In the genomic region with DNA sequence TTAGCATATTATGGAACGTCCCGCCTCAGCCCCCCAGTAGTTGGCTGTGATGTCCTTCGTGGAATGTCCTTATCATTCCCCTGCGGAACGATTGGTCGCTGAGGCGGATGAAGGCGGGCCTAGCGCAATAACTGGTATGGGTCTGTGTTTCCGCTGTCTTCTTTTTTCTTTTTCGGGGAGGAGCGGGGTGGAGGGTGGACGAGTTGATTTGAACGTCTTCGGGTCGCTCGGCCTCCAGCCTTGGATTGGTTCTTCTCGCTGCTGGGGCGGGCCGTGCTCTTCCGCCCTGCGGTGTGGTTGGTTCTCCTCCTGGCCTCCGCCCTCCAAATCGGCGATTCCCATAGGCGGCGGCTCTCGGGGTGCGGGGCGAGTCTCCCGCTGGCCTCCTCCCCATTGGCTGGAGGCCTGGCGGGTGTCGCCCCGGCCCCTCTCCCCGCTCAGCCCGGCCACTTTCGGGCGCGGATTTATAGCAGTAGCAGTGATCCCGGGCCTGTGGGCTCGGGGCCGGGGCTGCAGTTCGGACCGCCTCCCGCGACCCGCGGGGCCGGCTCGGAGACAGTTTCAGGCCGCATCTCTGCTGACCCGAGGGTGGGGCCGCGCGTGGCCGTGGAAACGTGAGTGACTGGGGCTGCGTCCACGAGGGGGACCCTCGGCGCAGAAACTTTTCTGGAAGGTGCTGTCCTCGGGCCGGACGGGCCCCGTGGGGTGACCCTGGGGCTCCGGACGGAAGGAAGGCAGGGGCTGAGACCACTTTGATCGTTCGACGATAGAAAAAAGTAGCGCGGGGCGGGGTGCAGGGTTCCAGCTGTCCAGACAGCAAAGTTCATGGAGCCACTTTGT, we compare ENCODE assay signal across 8 cellular contexts. TPM values are rescaled to one million over a fixed set of nuclear protein-coding genes. Genes with fewer than 3 reads are reported as not detected.
DNase-seq lines count a peak whose midpoint lies in the region; ATAC-seq and TF ChIP-seq lines count a peak whose summit lies in the region.

No MANE protein-coding gene starts in this region.

- peak; percentile 96 for DNase-seq in GM10248 (ENCODE audit: extremely low spot score)
- peak; percentile 98 for DNase-seq in NCI-H1048 (lab: John Stamatoyannopoulos, UW)
- DNase-seq in SK-N-SH = peak; percentile 96
- DNase-seq in activated naive CD4-positive, alpha-beta T cell treated with anti-CD3 and anti-CD28 coated beads, Interleukin-2, amount 50 U/mL, for 72 hours (ENCODE audit: low spot score in 2 of 2) = peak; percentile 94 to 98
- DNase-seq in globus pallidus (ENCODE audit: low spot score) = peak; percentile 100
- peak; percentile 71 to 100 (median 99) for DNase-seq in nucleus accumbens (lab: John Stamatoyannopoulos, UW)
- DNase-seq in suprapubic skin (ENCODE audit: low spot score in 2 of 2) = peak; percentile 99

- H3K27ac Mint-ChIP-seq in activated naive CD4-positive, alpha-beta T cell treated with anti-CD3 and anti-CD28 coated beads, Interleukin-2, amount 50 U/mL, for 72 hours = peak overlapping the region; percentile 99 to 100

- H2AFZ ChIP-seq in SK-N-SH (ENCODE audit: low read depth) = 0 out of 2 replicates have a peak overlapping the region, but pooled peaks have one; percentile 57

- peak overlapping the region; percentile 92 for H3K4me2 ChIP-seq in SK-N-SH

- H3K79me2 ChIP-seq in SK-N-SH (ENCODE audit: insufficient read depth) = peaks cover 72% of the 10 kb centered on the region

- POLR2A ChIA-PET in GM10248 (lab: Yijun Ruan, JAX) = interaction anchor here (0.5 to 1.7 kb wide), 27 partner anchors 7 to 1306 kb away, joined by 3 to 25 read pairs (median 4); a partner anchor contains a TSS
- POLR2A ChIA-PET in SK-N-SH (lab: Yijun Ruan, JAX) = interaction anchor here (0.6 to 1.4 kb wide), 21 partner anchors 9 to 1638 kb away, joined by 3 to 10 read pairs (median 4); a partner anchor contains a TSS

- ATAC-seq in HG02610 (IDR thresholded peaks at IDR 0.05; ENCODE audit: unreplicated experiment) = peak; percentile 65
- peak; percentile 69 to 76 for ATAC-seq in activated naive CD4-positive, alpha-beta T cell treated with anti-CD3 and anti-CD28 coated beads, Interleukin-2, amount 50 U/mL, for 72 hours

- peak overlapping the region; percentile 100 for H3K9ac ChIP-seq in SK-N-SH

- H3K36me3 ChIP-seq in SK-N-SH (replicated peaks in 1 of 2; ENCODE audit: control insufficient read depth in 1 of 2, insufficient read depth in 2 of 2, low read length in 1 of 2) (peaks cover 10 to 14% of the 10 kb centered on the region in 2 experiments), suprapubic skin (peaks cover 14% of the 10 kb centered on the region)

- peaks cover 19% of the 10 kb centered on the region for H3F3A ChIP-seq in SK-N-SH (replicated peaks; ENCODE audit: insufficient read depth)

- no peak for TF ChIP-seq RAD21 in SK-N-SH (IDR thresholded peaks at IDR 0.05; ENCODE audit: low read length)

- H3K27ac ChIP-seq in SK-N-SH (ENCODE audit: low read depth in 2 of 2, low read length in 1 of 2) (peak overlapping the region; percentile 98 to 100; a peak in 3 of 4 replicates), suprapubic skin (peak overlapping the region; percentile 99)

- TF ChIP-seq CTCF in GM10248 (IDR thresholded peaks at IDR 0.05; ENCODE audit: control extremely low read depth, extremely low read depth, low read depth, missing control alignments) (no peak), SK-N-SH (IDR thresholded peaks at IDR 0.05) (peak; percentile 41), suprapubic skin (IDR thresholded peaks at IDR 0.05) (no peak)

- peaks cover 13 to 19% of the 10 kb centered on the region in 2 donors for H3K36me3 Mint-ChIP-seq in activated naive CD4-positive, alpha-beta T cell treated with anti-CD3 and anti-CD28 coated beads, Interleukin-2, amount 50 U/mL, for 72 hours

- H3K27me3 ChIP-seq in SK-N-SH (ENCODE audit: insufficient read depth) = no peaks in the 10 kb centered on the region
- no peaks in the 10 kb centered on the region for H3K27me3 ChIP-seq in suprapubic skin

- H3K9me3 ChIP-seq in SK-N-SH (no peaks in the 10 kb centered on the region), suprapubic skin (no peaks in the 10 kb centered on the region)

- CTCF ChIA-PET in GM10248 (lab: Yijun Ruan, JAX) = interaction anchor here (1.4 to 1.6 kb wide), 3 partner anchors 7 to 251 kb away, joined by 3 to 5 read pairs (median 3); no protein-coding TSS in a partner anchor
- CTCF ChIA-PET in SK-N-SH (lab: Yijun Ruan, JAX) = interaction anchor here (0.6 to 1.1 kb wide), 5 partner anchors 17 to 96 kb away, joined by 3 to 4 read pairs (median 3); no protein-coding TSS in a partner anchor

- peak overlapping the region; percentile 97 to 99 for H3K4me3 ChIP-seq in SK-N-SH (ENCODE audit: low read depth in 2 of 2, low read length in 1 of 2)
- H3K4me3 ChIP-seq in suprapubic skin = peak overlapping the region; percentile 93

- H3K9me3 Mint-ChIP-seq in activated naive CD4-positive, alpha-beta T cell treated with anti-CD3 and anti-CD28 coated beads, Interleukin-2, amount 50 U/mL, for 72 hours = no peaks in the 10 kb centered on the region

- TF ChIP-seq EP300 in SK-N-SH (IDR thresholded peaks at IDR 0.05; ENCODE audit: borderline replicate concordance in 1 of 2, low read depth in 1 of 2, low read length in 1 of 2) = no peak
- TF ChIP-seq EP300 in suprapubic skin (IDR thresholded peaks at IDR 0.05) = no peak

- peaks cover 36% of the 10 kb centered on the region for H4K20me1 ChIP-seq in SK-N-SH (ENCODE audit: insufficient read depth)

- WGBS in SK-N-SH (ENCODE audit: low lambda C conversion rate) = no CpG with 5 or more reads among the region's 73 CpGs
- WGBS in suprapubic skin = under 1% methylated on average over 29 of the region's 73 CpGs

- H3K4me1 ChIP-seq in SK-N-SH (ENCODE audit: control insufficient read depth in 1 of 2, insufficient read depth in 2 of 2, low read depth in 1 of 2, low read length in 1 of 2) (peaks cover 3 to 6% of the 10 kb centered on the region in 2 experiments; a peak in 3 of 4 replicates), suprapubic skin (peaks cover 34% of the 10 kb centered on the region)

- H3K9me2 ChIP-seq in SK-N-SH = no peaks in the 10 kb centered on the region

- peak in 1 of 2 donors; percentile 83 for TF ChIP-seq POLR2A in suprapubic skin (IDR thresholded peaks at IDR 0.05)

TF ChIP-seq in SK-N-SH, 30 proteins besides CTCF, POLR2A, EP300 and RAD21 (continues in another document):
- TF ChIP-seq FOSL2 (IDR thresholded peaks at IDR 0.05; ENCODE audit: borderline replicate concordance, low read depth) = no peak
- TF ChIP-seq, protein P1, sequence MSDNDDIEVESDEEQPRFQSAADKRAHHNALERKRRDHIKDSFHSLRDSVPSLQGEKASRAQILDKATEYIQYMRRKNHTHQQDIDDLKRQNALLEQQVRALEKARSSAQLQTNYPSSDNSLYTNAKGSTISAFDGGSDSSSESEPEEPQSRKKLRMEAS (IDR thresholded peaks at IDR 0.05; ENCODE audit: low read depth) = peak; percentile 40; the same call in 1 of the 2 replicates
- peak; percentile 62 for TF ChIP-seq GABPA (IDR thresholded peaks at IDR 0.05; ENCODE audit: low read depth)
- TF ChIP-seq, protein P2, sequence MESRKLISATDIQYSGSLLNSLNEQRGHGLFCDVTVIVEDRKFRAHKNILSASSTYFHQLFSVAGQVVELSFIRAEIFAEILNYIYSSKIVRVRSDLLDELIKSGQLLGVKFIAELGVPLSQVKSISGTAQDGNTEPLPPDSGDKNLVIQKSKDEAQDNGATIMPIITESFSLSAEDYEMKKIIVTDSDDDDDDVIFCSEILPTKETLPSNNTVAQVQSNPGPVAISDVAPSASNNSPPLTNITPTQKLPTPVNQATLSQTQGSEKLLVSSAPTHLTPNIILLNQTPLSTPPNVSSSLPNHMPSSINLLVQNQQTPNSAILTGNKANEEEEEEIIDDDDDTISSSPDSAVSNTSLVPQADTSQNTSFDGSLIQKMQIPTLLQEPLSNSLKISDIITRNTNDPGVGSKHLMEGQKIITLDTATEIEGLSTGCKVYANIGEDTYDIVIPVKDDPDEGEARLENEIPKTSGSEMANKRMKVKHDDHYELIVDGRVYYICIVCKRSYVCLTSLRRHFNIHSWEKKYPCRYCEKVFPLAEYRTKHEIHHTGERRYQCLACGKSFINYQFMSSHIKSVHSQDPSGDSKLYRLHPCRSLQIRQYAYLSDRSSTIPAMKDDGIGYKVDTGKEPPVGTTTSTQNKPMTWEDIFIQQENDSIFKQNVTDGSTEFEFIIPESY (IDR thresholded peaks at IDR 0.05; ENCODE audit: borderline replicate concordance, low read depth) = no peak
- peak; percentile 93 for TF ChIP-seq CHD2 (IDR thresholded peaks at IDR 0.05; ENCODE audit: low read length, partially characterized antibody)
- TF ChIP-seq POLR2AphosphoS5 (IDR thresholded peaks at IDR 0.05; ENCODE audit: low read depth, low read length) = peak; percentile 34; the same call in 1 of the 2 replicates
- peak; percentile 67 for TF ChIP-seq TAF1 (IDR thresholded peaks at IDR 0.05; ENCODE audit: borderline replicate concordance, low read depth, low read length)
- TF ChIP-seq ELF1 (IDR thresholded peaks at IDR 0.05) = peak; percentile 36; the same call in 1 of the 2 replicates
- TF ChIP-seq, protein P3, sequence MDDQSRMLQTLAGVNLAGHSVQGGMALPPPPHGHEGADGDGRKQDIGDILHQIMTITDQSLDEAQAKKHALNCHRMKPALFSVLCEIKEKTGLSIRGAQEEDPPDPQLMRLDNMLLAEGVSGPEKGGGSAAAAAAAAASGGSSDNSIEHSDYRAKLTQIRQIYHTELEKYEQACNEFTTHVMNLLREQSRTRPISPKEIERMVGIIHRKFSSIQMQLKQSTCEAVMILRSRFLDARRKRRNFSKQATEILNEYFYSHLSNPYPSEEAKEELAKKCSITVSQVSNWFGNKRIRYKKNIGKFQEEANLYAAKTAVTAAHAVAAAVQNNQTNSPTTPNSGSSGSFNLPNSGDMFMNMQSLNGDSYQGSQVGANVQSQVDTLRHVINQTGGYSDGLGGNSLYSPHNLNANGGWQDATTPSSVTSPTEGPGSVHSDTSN (IDR thresholded peaks at IDR 0.05) = peak; percentile 88

RNA-seq across cellular contexts. Expression of a gene that starts 2.1 kb away (rescaled TPM):
- 19.8 and 25.4 TPM in 2 replicates for polyA plus RNA-seq in SK-N-SH (2012; rRNA removed)
- polyA plus RNA-seq in SK-N-SH (2012; cell fraction: cytosol; rRNA removed) = 10.7 and 16.3 TPM in 2 replicates
- polyA plus RNA-seq in SK-N-SH (2012; cell fraction: nucleus; rRNA removed) = 16.6 and 18.0 TPM in 2 replicates
- total RNA-seq in activated naive CD4-positive, alpha-beta T cell treated with anti-CD3 and anti-CD28 coated beads, Interleukin-2, amount 50 U/mL, for 72 hours = 10 to 100 TPM; 19.6 to 26.7 TPM
- total RNA-seq in suprapubic skin = 10 to 100 TPM; 10.6 to 25.7 (median 19.9) TPM

RNA-seq across cellular contexts. Expression of a gene that starts 9.7 kb away (rescaled TPM):
- polyA plus RNA-seq in SK-N-SH (2012; rRNA removed) = 78.6 and 80.6 TPM in 2 replicates
- polyA plus RNA-seq in SK-N-SH (2012; cell fraction: cytosol; rRNA removed) = 36.6 and 47.0 TPM in 2 replicates
- 292 and 307 TPM in 2 replicates for polyA plus RNA-seq in SK-N-SH (2012; cell fraction: nucleus; rRNA removed)
- total RNA-seq in activated naive CD4-positive, alpha-beta T cell treated with anti-CD3 and anti-CD28 coated beads, Interleukin-2, amount 50 U/mL, for 72 hours = 10 to 100 TPM; 36.1 to 71.8 TPM
- total RNA-seq in suprapubic skin = 100 to 1,000 TPM in 2 of 4 donors, 10 to 100 TPM in 2; 35.1 to 130 (median 80.9) TPM

Comparison
In these comparisons a context has a peak if more than half of its experiments do, and no peak if none do; other contexts are left out.
1. Peak in every context shown above with its lines: DNase-seq, ATAC-seq, H3K4me3 ChIP-seq and H3K27ac ChIP-seq.